ENCODE assay signal across 26 cellular contexts in the genomic region with DNA sequence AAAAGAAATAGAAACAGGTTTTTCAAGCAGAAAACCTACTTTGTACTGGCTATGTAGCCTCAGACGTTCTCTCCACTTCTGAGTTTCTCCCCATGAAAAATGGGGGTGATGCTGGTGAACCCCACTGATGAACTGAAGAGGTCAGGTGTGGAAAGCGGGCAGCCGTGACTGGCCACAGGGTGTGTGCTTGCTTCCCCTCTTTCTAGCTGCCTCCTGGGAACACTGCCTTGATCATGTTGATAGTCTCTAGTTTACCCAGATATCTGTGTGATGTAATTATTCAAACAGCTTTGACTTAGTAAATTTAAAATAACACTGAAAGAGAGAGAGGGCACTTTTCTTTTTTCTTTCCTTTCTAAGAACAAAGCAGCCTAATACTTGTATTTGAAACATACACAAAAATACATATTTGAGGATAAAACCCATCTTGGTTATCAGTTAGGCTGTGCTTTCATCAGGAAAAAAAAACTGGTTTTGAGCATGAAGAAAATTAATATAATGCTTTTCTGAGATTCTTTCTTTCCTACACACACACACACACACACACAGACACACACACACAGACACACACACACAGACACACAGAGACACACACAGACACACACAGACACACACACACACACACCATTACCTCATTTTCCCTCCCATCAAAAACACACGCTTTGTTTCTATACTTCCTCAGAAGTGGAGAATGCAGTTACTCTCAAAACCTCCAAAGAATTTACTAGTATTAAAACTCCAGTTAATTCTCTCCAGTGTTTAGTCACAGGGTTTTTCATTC.
DNase-seq lines count a peak whose midpoint lies in the region; ATAC-seq and TF ChIP-seq lines count a peak whose summit lies in the region.
"Had no signal": no experiment of that assay in that cellular context is flagged by ENCODE, and none has a peak within 500 bp of the region (broad histone marks: within the 10 kb centered on the region; RNA-seq: fewer than 3 reads in every experiment).

No MANE protein-coding gene starts in this region.

- no peak overlapping the region for H3K14ac ChIP-seq in IMR-90 (replicated peaks; ENCODE audit: low read depth, low read length)

- H4K91ac ChIP-seq in IMR-90 (ENCODE audit: insufficient read depth, low read depth, low read length), result no peak overlapping the region

- no peaks in the 10 kb centered on the region for H4K20me1 ChIP-seq in IMR-90 (ENCODE audit: insufficient read depth, low read length)

- POLR2A ChIA-PET in IMR-90 (lab: Charles Lee; ENCODE audit: unreplicated experiment), result no interaction called here

- no peaks in the 10 kb centered on the region for H3K79me1 ChIP-seq in IMR-90 (ENCODE audit: low read depth in 1 of 2, low read length in 2 of 2)

- DNase-seq in IMR-90 (no peak), astrocyte of the hippocampus (ENCODE audit: low read depth, low spot score) (peak; percentile 22), mesothelial cell of epicardium (ENCODE audit: low spot score in 2 of 2, unreplicated experiment in 2 of 2) (no peak), DMS114 treated with DMSO at 0.1 percent for 48 hours (lab: John Stamatoyannopoulos, UW; ENCODE audit: unreplicated experiment) (no peak), anterior cingulate cortex (lab: John Stamatoyannopoulos, UW) (no peak)
- DNase-seq: activated CD4-positive, alpha-beta T cell treated with anti-CD3 and anti-CD28 coated beads, Interleukin-2, amount 10 ng/mL, durations not matched to agents 24 days and 14 days; CD4-positive, alpha-beta T cell; DMS153; GDM1; HCEC 1CT; Kasumi-1; kidney glomerular epithelial cell; NCI-H1694; NCI-H526; pancreas; RPMI8226; sigmoid colon; stimulated activated naive CD8-positive, alpha-beta T cell treated with anti-CD3 and anti-CD28 coated beads, Interleukin-15, Interleukin-2, amounts not matched to agents 100 U/mL and 50 U/mL, for 24 hours had no signal

- H3K4ac ChIP-seq in IMR-90 (ENCODE audit: low read depth, low read length), result no peak overlapping the region

- TF ChIP-seq RAD21 in IMR-90 (IDR thresholded peaks at IDR 0.05; ENCODE audit: low read length), result no peak

- ATAC-seq in IMR-90 (ENCODE audit: low read depth), result peak; percentile 32
- ATAC-seq in HG02623 (IDR thresholded peaks at IDR 0.05; ENCODE audit: unreplicated experiment), result no peak
- ATAC-seq: activated naive CD4-positive, alpha-beta T cell treated with anti-CD3 and anti-CD28 coated beads, Interleukin-2, amount 50 U/mL, for 72 hours; stimulated activated naive CD8-positive, alpha-beta T cell treated with anti-CD3 and anti-CD28 coated beads, Interleukin-15, Interleukin-2, amounts not matched to agents 100 U/mL and 50 U/mL, for 24 hours had no signal

- no peak overlapping the region; the same call in 1 of the 2 replicates for H4K5ac ChIP-seq in IMR-90 (ENCODE audit: low read depth, low read length)

- no peak overlapping the region for H2BK120ac ChIP-seq in IMR-90 (ENCODE audit: low read depth, low read length)

- dilution Hi-C loops in IMR-90 (cut with HindIII; ENCODE audit: low sequenced_read_pairs, unreplicated experiment), result no loop called here

- H3K9me3 ChIP-seq in IMR-90 (ENCODE audit: control insufficient read depth, insufficient read depth, low read length), result no peaks in the 10 kb centered on the region
- H3K9me3 ChIP-seq: ascending aorta, pancreas, sigmoid colon had no signal

- H3K9me3 Mint-ChIP-seq in mesothelial cell of epicardium, result no peaks in the 10 kb centered on the region
- H3K9me3 Mint-ChIP-seq: activated CD4-positive, alpha-beta T cell treated with anti-CD3 and anti-CD28 coated beads, Interleukin-2, amount 10 ng/mL, durations not matched to agents 24 days and 14 days; activated naive CD4-positive, alpha-beta T cell treated with anti-CD3 and anti-CD28 coated beads, Interleukin-2, amount 50 U/mL, for 72 hours; activated T-helper 1 cell treated with anti-CD3 and anti-CD28 coated beads, Interleukin-12 subunit alpha, Interleukin-12 subunit beta, Interleukin-2, Interleukin-4 antibody, amounts not matched to agents 30 ng/mL and 10 ng/mL and 1 ng/mL, durations not matched to agents 14 hours and 24 hours and 36 hours; CD4-positive, alpha-beta T cell; T-helper 2 cell treated with Interferon-gamma antibody and Interleukin-4, amounts not matched to agents 5 μg/mL and 100 μg/mL, for 36 hours had no signal

- H3K4me3 ChIP-seq in IMR-90 (ENCODE audit: insufficient read depth, low read depth, low read length) (no peak overlapping the region), urinary bladder (ENCODE audit: low read depth, low read length) (peak overlapping the region; percentile 23)
- H3K4me3 ChIP-seq: ascending aorta, lung, pancreas, sigmoid colon, SK-N-MC had no signal

- H3K4me1 ChIP-seq in IMR-90 (ENCODE audit: control insufficient read depth, insufficient read depth, low read length), result peaks cover 2% of the 10 kb centered on the region; the same call in 1 of the 2 replicates
- no peaks in the 10 kb centered on the region for H3K4me1 ChIP-seq in urinary bladder (ENCODE audit: insufficient read depth)
- H3K4me1 ChIP-seq: ascending aorta, pancreas had no signal

- no peak overlapping the region for H2BK5ac ChIP-seq in IMR-90 (ENCODE audit: low read depth, low read length, poor library complexity, severe bottlenecking)

- H3K9me1 ChIP-seq in IMR-90 (ENCODE audit: insufficient read depth, low read length), result no peaks in the 10 kb centered on the region

- H3K4me3 Mint-ChIP-seq in mesothelial cell of epicardium, result no peak overlapping the region
- H3K4me3 Mint-ChIP-seq: activated CD4-positive, alpha-beta T cell treated with anti-CD3 and anti-CD28 coated beads, Interleukin-2, amount 10 ng/mL, durations not matched to agents 24 days and 14 days; activated T-helper 1 cell treated with anti-CD3 and anti-CD28 coated beads, Interleukin-12 subunit alpha, Interleukin-12 subunit beta, Interleukin-2, Interleukin-4 antibody, amounts not matched to agents 30 ng/mL and 10 ng/mL and 1 ng/mL, durations not matched to agents 14 hours and 24 hours and 36 hours; CD4-positive, alpha-beta T cell; T-helper 2 cell treated with Interferon-gamma antibody and Interleukin-4, amounts not matched to agents 5 μg/mL and 100 μg/mL, for 36 hours had no signal

- no peaks in the 10 kb centered on the region for H3K27me3 ChIP-seq in IMR-90 (ENCODE audit: control insufficient read depth, insufficient read depth, low read length)
- H3K27me3 ChIP-seq: ascending aorta, pancreas, sigmoid colon had no signal

- no peak overlapping the region; the same call in 1 of the 2 replicates for H3K4me2 ChIP-seq in IMR-90 (ENCODE audit: low read depth, low read length)

- TF ChIP-seq POLR2A in IMR-90 (IDR thresholded peaks at IDR 0.05; ENCODE audit: low read depth, low read length), result no peak

- CTCF ChIA-PET in IMR-90 (lab: Yijun Ruan, JAX), result no interaction called here

- no peak overlapping the region for H3K9ac ChIP-seq in IMR-90 (ENCODE audit: low read depth, low read length)

- no peak overlapping the region for H2AK5ac ChIP-seq in IMR-90 (ENCODE audit: low read depth, low read length)

- no peak for TF ChIP-seq CTCF in IMR-90 (conservative IDR thresholded peaks at IDR 0.05; ENCODE audit: low read depth, low read length)
- TF ChIP-seq CTCF in mesothelial cell of epicardium (IDR thresholded peaks at IDR 0.05; ENCODE audit: unreplicated experiment), result no peak

- H3K27me3 Mint-ChIP-seq in mesothelial cell of epicardium (ENCODE audit: low read depth), result no peaks in the 10 kb centered on the region
- H3K27me3 Mint-ChIP-seq: activated CD4-positive, alpha-beta T cell treated with anti-CD3 and anti-CD28 coated beads, Interleukin-2, amount 10 ng/mL, durations not matched to agents 24 days and 14 days; CD4-positive, alpha-beta T cell had no signal

- H3K27ac ChIP-seq in IMR-90 (ENCODE audit: insufficient read depth, low read length) (no peak overlapping the region), urinary bladder (ENCODE audit: low read depth) (no peak overlapping the region)
- H3K27ac ChIP-seq: ascending aorta, pancreas, sigmoid colon, SK-N-MC had no signal

- H3K36me3 ChIP-seq in IMR-90 (ENCODE audit: control insufficient read depth, insufficient read depth, low read length), result no peaks in the 10 kb centered on the region
- no peaks in the 10 kb centered on the region for H3K36me3 ChIP-seq in urinary bladder (ENCODE audit: insufficient read depth)
- H3K36me3 ChIP-seq: ascending aorta, sigmoid colon had no signal

- no peak overlapping the region for H3K56ac ChIP-seq in IMR-90 (ENCODE audit: extremely low read depth, insufficient read depth, low read length)

- WGBS in IMR-90 (ENCODE audit: extremely low coverage in 2 of 2, insufficient read length in 1 of 2), 2 experiments, result no CpG with 5 or more reads among the region's 4 CpGs
- 42% methylated on average over 4 of the region's 4 CpGs for WGBS in urinary bladder

- no peak overlapping the region; the same call in 1 of the 2 replicates for H3K18ac ChIP-seq in IMR-90 (ENCODE audit: low read depth, low read length)

- peak overlapping the region; percentile 81 for H3K27ac Mint-ChIP-seq in mesothelial cell of epicardium
- H3K27ac Mint-ChIP-seq: activated CD4-positive, alpha-beta T cell treated with anti-CD3 and anti-CD28 coated beads, Interleukin-2, amount 10 ng/mL, durations not matched to agents 24 days and 14 days; activated T-helper 1 cell treated with anti-CD3 and anti-CD28 coated beads, Interleukin-12 subunit alpha, Interleukin-12 subunit beta, Interleukin-2, Interleukin-4 antibody, amounts not matched to agents 30 ng/mL and 10 ng/mL and 1 ng/mL, durations not matched to agents 14 hours and 24 hours and 36 hours; CD4-positive, alpha-beta T cell; T-helper 2 cell treated with Interferon-gamma antibody and Interleukin-4, amounts not matched to agents 5 μg/mL and 100 μg/mL, for 36 hours had no signal

- peaks cover 11% of the 10 kb centered on the region for H3K4me1 Mint-ChIP-seq in mesothelial cell of epicardium
- H3K4me1 Mint-ChIP-seq: activated CD4-positive, alpha-beta T cell treated with anti-CD3 and anti-CD28 coated beads, Interleukin-2, amount 10 ng/mL, durations not matched to agents 24 days and 14 days had no signal

- no peak overlapping the region for H2BK15ac ChIP-seq in IMR-90 (ENCODE audit: low read depth, low read length)

- no peak overlapping the region for H2AK9ac ChIP-seq in IMR-90 (replicated peaks; ENCODE audit: low read depth, low read length, poor library complexity)

- H3K23ac ChIP-seq in IMR-90 (ENCODE audit: low read depth, low read length), result no peak overlapping the region

- H4K8ac ChIP-seq in IMR-90 (ENCODE audit: low read depth in 2 of 2, low read length in 2 of 2), result no peak overlapping the region

- no peak overlapping the region for H2BK20ac ChIP-seq in IMR-90 (ENCODE audit: low read depth, low read length)

- BruUV-seq in IMR-90 (replicated peaks; lab: Mats Ljungman, UMichigan), result no TSS peak

- in situ Hi-C loops in IMR-90 (cut with MboI; ENCODE audit: low sequenced_read_pairs), result no loop called here

- intact Hi-C loops in IMR-90 (cut with micrococcal nuclease), result no loop called here

- no peak overlapping the region for H2AFZ ChIP-seq in IMR-90 (replicated peaks; ENCODE audit: low read length, poor library complexity)

- peaks cover 5% of the 10 kb centered on the region for H3K36me3 Mint-ChIP-seq in mesothelial cell of epicardium
- H3K36me3 Mint-ChIP-seq: activated naive CD4-positive, alpha-beta T cell treated with anti-CD3 and anti-CD28 coated beads, Interleukin-2, amount 50 U/mL, for 72 hours had no signal

TF ChIP-seq in IMR-90, 13 proteins besides CTCF, POLR2A, EP300 and RAD21 (continues in another document):
- TF ChIP-seq SMC3 (IDR thresholded peaks at IDR 0.05; ENCODE audit: low read depth, low read length), result no peak
- no peak for TF ChIP-seq FOS (IDR thresholded peaks at IDR 0.05; ENCODE audit: low read depth, low read length)
